15 cellular contexts compared by ENCODE assay signal in genomic region chr19:1076046-1076386, GRCh38. TPM values are rescaled to one million over a fixed set of nuclear protein-coding genes. Genes with fewer than 3 reads are reported as not detected.
DNase-seq lines count a peak whose midpoint lies in the region; ATAC-seq, FAIRE-seq and TF ChIP-seq lines count a peak whose summit lies in the region.
"Had no signal": no experiment of that assay in that cellular context is flagged by ENCODE, and none has a peak within 500 bp of the region (broad histone marks: within the 10 kb centered on the region; RNA-seq: fewer than 3 reads in every experiment).

No MANE protein-coding gene starts in this region.

- TF ChIP-seq EP300 in suprapubic skin (IDR thresholded peaks at IDR 0.05) = no peak

- H3K9me2 ChIP-seq in Loucy (replicated peaks; ENCODE audit: low read depth, low read length) = no peaks in the 10 kb centered on the region

- peak overlapping the region; percentile 56 to 67 for H3K27ac ChIP-seq in small intestine (ENCODE audit: low read depth in 1 of 2, low read length in 1 of 2)
- no peak overlapping the region for H3K27ac ChIP-seq in suprapubic skin
- H3K27ac ChIP-seq: SJSA1 had no signal

- H3K36me3 ChIP-seq in Loucy (ENCODE audit: insufficient read depth, low read length) (peaks cover 15% of the 10 kb centered on the region; the same call in 1 of the 2 replicates), small intestine (ENCODE audit: control insufficient read depth in 2 of 2, insufficient read depth in 2 of 2, low read length in 2 of 2) (no peaks in the 10 kb centered on the region), suprapubic skin (peaks cover 12% of the 10 kb centered on the region)
- H3K36me3 ChIP-seq: SJSA1 had no signal

- peak overlapping the region; percentile 52 for H3K4me3 Mint-ChIP-seq in activated CD4-positive, alpha-beta T cell treated with anti-CD3 and anti-CD28 coated beads for 36 hours
- peak overlapping the region; percentile 45 for H3K4me3 Mint-ChIP-seq in activated naive CD8-positive, alpha-beta T cell treated with anti-CD3 and anti-CD28 coated beads, Interleukin-2, amount 50 U/mL, for 24 hours

- H3K9me3 Mint-ChIP-seq in activated CD4-positive, alpha-beta T cell treated with anti-CD3 and anti-CD28 coated beads for 36 hours (ENCODE audit: low read depth) = no peaks in the 10 kb centered on the region
- H3K9me3 Mint-ChIP-seq in activated naive CD8-positive, alpha-beta T cell treated with anti-CD3 and anti-CD28 coated beads, Interleukin-2, amount 50 U/mL, for 24 hours = no peaks in the 10 kb centered on the region

- no peak for FAIRE-seq in small intestine (lab: Jason Lieb, UNC)
- FAIRE-seq: A204.1 had no signal

- POLR2A ChIA-PET in activated CD4-positive, alpha-beta T cell treated with anti-CD3 and anti-CD28 coated beads for 36 hours (lab: Charles Lee) = interaction anchor here (0.5 to 1.2 kb wide), 4 partner anchors 9 to 193 kb away, joined by 3 to 5 read pairs (median 4); partner anchors contain the start of genes ARHGAP45 and CIRBP

- H3K27ac Mint-ChIP-seq in activated CD4-positive, alpha-beta T cell treated with anti-CD3 and anti-CD28 coated beads for 36 hours = peak overlapping the region; percentile 84
- peak overlapping the region; percentile 71 for H3K27ac Mint-ChIP-seq in activated naive CD8-positive, alpha-beta T cell treated with anti-CD3 and anti-CD28 coated beads, Interleukin-2, amount 50 U/mL, for 24 hours

- no peak for TF ChIP-seq CTCF in Loucy (conservative IDR thresholded peaks at IDR 0.05; ENCODE audit: low read length)
- TF ChIP-seq CTCF in suprapubic skin (IDR thresholded peaks at IDR 0.05) = no peak

- no peak for DNase-seq in activated CD4-positive, alpha-beta T cell treated with anti-CD3 and anti-CD28 coated beads for 36 hours
- DNase-seq in activated CD4-positive, alpha-beta T cell treated with anti-CD3 and anti-CD28 coated beads for 1 hour = no peak
- no peak for DNase-seq in activated naive CD8-positive, alpha-beta T cell treated with anti-CD3 and anti-CD28 coated beads, Interleukin-2, amount 50 U/mL, for 24 hours
- no peak for DNase-seq in small intestine
- DNase-seq in suprapubic skin (ENCODE audit: low spot score in 2 of 2) = no peak
- DNase-seq: foreskin melanocyte, NCI-H1436 treated with DMSO at 0.1 percent for 48 hours, retina had no signal

- peak overlapping the region; percentile 79 for H3K4me2 ChIP-seq in Loucy (ENCODE audit: low read depth, low read length, poor library complexity, severe bottlenecking)

- ATAC-seq in activated CD4-positive, alpha-beta T cell treated with anti-CD3 and anti-CD28 coated beads for 36 hours = no peak
- ATAC-seq in activated naive CD8-positive, alpha-beta T cell treated with anti-CD3 and anti-CD28 coated beads, Interleukin-2, amount 50 U/mL, for 24 hours = no peak
- ATAC-seq in HG03097 (IDR thresholded peaks at IDR 0.05; ENCODE audit: low FRiP score, unreplicated experiment) (no peak), GM18858 (IDR thresholded peaks at IDR 0.05; ENCODE audit: unreplicated experiment) (no peak)
- ATAC-seq: activated CD4-positive, CD25-positive, alpha-beta regulatory T cell treated with anti-CD3 and anti-CD28 coated beads, Interleukin-2, amount 50 U/mL, for 24 hours; HCT116 had no signal

- TF ChIP-seq POLR2A in suprapubic skin (IDR thresholded peaks at IDR 0.05) = no peak

- CTCF ChIA-PET in activated CD4-positive, alpha-beta T cell treated with anti-CD3 and anti-CD28 coated beads for 36 hours (lab: Charles Lee) = interaction anchor here (0.7 to 4.1 kb wide), 7 partner anchors 10 to 1014 kb away, joined by 3 to 26 read pairs (median 3); partner anchors contain the start of genes ARHGAP45 and RNU6-2

- H3K4me1 ChIP-seq in Loucy (ENCODE audit: insufficient read depth, low read length, poor library complexity, severe bottlenecking) = peaks cover 37% of the 10 kb centered on the region
- peaks cover 0 to 4% of the 10 kb centered on the region in 2 donors for H3K4me1 ChIP-seq in small intestine (ENCODE audit: control insufficient read depth in 2 of 2, insufficient read depth in 1 of 2, low read depth in 1 of 2, low read length in 1 of 2)
- H3K4me1 ChIP-seq in suprapubic skin = peaks cover 36% of the 10 kb centered on the region

- peaks cover 17% of the 10 kb centered on the region for H3K79me2 ChIP-seq in Loucy (ENCODE audit: insufficient read depth, low read length)

- peak overlapping the region; percentile 61 for H3K9ac ChIP-seq in Loucy (ENCODE audit: low read depth, low read length, poor library complexity, severe bottlenecking)

- H3K27me3 Mint-ChIP-seq in activated CD4-positive, alpha-beta T cell treated with anti-CD3 and anti-CD28 coated beads for 36 hours = no peaks in the 10 kb centered on the region
- no peaks in the 10 kb centered on the region for H3K27me3 Mint-ChIP-seq in activated naive CD8-positive, alpha-beta T cell treated with anti-CD3 and anti-CD28 coated beads, Interleukin-2, amount 50 U/mL, for 24 hours

- H3K9me3 ChIP-seq in Loucy (ENCODE audit: insufficient read depth, low read depth, low read length) = no peaks in the 10 kb centered on the region
- no peaks in the 10 kb centered on the region for H3K9me3 ChIP-seq in small intestine (ENCODE audit: control insufficient read depth, low read depth)
- no peaks in the 10 kb centered on the region for H3K9me3 ChIP-seq in suprapubic skin

- 64 to 69% (median 68%) methylated on average over 4 of the region's 4 CpGs for WGBS in small intestine, 3 donors
- 68% methylated on average over 4 of the region's 4 CpGs for WGBS in suprapubic skin

- no peak overlapping the region for H2AFZ ChIP-seq in Loucy (ENCODE audit: low read length)

- H3K36me3 Mint-ChIP-seq in activated CD4-positive, alpha-beta T cell treated with anti-CD3 and anti-CD28 coated beads for 36 hours (ENCODE audit: low read depth) = peaks cover 69% of the 10 kb centered on the region
- H3K36me3 Mint-ChIP-seq in activated naive CD8-positive, alpha-beta T cell treated with anti-CD3 and anti-CD28 coated beads, Interleukin-2, amount 50 U/mL, for 24 hours (ENCODE audit: low read depth) = peaks cover 38% of the 10 kb centered on the region

- H3K27me3 ChIP-seq in Loucy (ENCODE audit: insufficient read depth, low read length, poor library complexity, severe bottlenecking) (no peaks in the 10 kb centered on the region), small intestine (ENCODE audit: control insufficient read depth in 2 of 2, insufficient read depth in 2 of 2, low read length in 2 of 2) (peaks cover 0 to 5% of the 10 kb centered on the region in 2 donors), suprapubic skin (peaks cover 3% of the 10 kb centered on the region)

- intact Hi-C loops in activated CD4-positive, alpha-beta T cell treated with anti-CD3 and anti-CD28 coated beads for 36 hours (cut with DNase I, micrococcal nuclease) = loop anchor here (2.0 kb wide), 3 partner anchors 19 to 173 kb away; partner anchors contain the start of genes MIDN (in 1 of the 2), POLR2E (in 1 of the 2), RNU6-2 (in 1 of the 2) and TMEM259 (in 1 of the 2)

- peaks cover 5% of the 10 kb centered on the region for H4K20me1 ChIP-seq in Loucy (ENCODE audit: insufficient read depth, low read length, poor library complexity, severe bottlenecking)

- H3K4me3 ChIP-seq in Loucy (ENCODE audit: low read length, poor library complexity, severe bottlenecking) (no peak overlapping the region), small intestine (ENCODE audit: low read depth in 1 of 2, low read length in 2 of 2) (no peak overlapping the region), suprapubic skin (no peak overlapping the region)
- H3K4me3 ChIP-seq: SJSA1 had no signal

- H3K4me1 Mint-ChIP-seq in activated CD4-positive, alpha-beta T cell treated with anti-CD3 and anti-CD28 coated beads for 36 hours = peaks cover 71% of the 10 kb centered on the region
- peaks cover 75% of the 10 kb centered on the region for H3K4me1 Mint-ChIP-seq in activated naive CD8-positive, alpha-beta T cell treated with anti-CD3 and anti-CD28 coated beads, Interleukin-2, amount 50 U/mL, for 24 hours

- peaks cover 4% of the 10 kb centered on the region; the same call in 1 of the 2 replicates for H3F3A ChIP-seq in Loucy (ENCODE audit: low read depth)

RNA-seq across cellular contexts. Expression of gene ARHGAP45, which starts 9.0 kb away (rescaled TPM):
- total RNA-seq in activated CD4-positive, alpha-beta T cell treated with anti-CD3 and anti-CD28 coated beads for 36 hours = 100 to 1,000 TPM; 107 to 137 TPM
- 10 to 100 TPM; 34.3 to 81.1 (median 62.6) TPM for polyA plus RNA-seq in small intestine
- total RNA-seq in suprapubic skin = 10 to 100 TPM; 11.5 to 13.4 (median 12.6) TPM

RNA-seq across cellular contexts. Expression of gene POLR2E, which starts 19.2 kb away (rescaled TPM):
- total RNA-seq in activated CD4-positive, alpha-beta T cell treated with anti-CD3 and anti-CD28 coated beads for 36 hours = 100 to 1,000 TPM; 171 to 229 TPM
- 100 to 1,000 TPM; 141 to 189 (median 143) TPM for polyA plus RNA-seq in small intestine
- total RNA-seq in suprapubic skin = 100 to 1,000 TPM in 3 of 4 donors, 10 to 100 TPM in 1; 84.1 to 142 (median 111) TPM

RNA-seq across cellular contexts. Expression of gene GPX4, which starts 27.8 kb away (rescaled TPM):
- 100 to 1,000 TPM; 192 to 218 TPM for total RNA-seq in activated CD4-positive, alpha-beta T cell treated with anti-CD3 and anti-CD28 coated beads for 36 hours
- polyA plus RNA-seq in small intestine = 1,000 to 10,000 TPM in 2 of 3 donors, 100 to 1,000 TPM in 1; 335 to 1,298 (median 1,178) TPM
- 100 to 1,000 TPM; 267 to 359 (median 344) TPM for total RNA-seq in suprapubic skin

RNA-seq across cellular contexts. Expression of gene ABCA7, which starts 36.1 kb away (rescaled TPM):
- total RNA-seq in activated CD4-positive, alpha-beta T cell treated with anti-CD3 and anti-CD28 coated beads for 36 hours = 10 to 100 TPM; 14.4 to 16.9 TPM
- polyA plus RNA-seq in small intestine = 10 to 100 TPM in 2 of 3 donors, 1 to 10 TPM in 1; 6.2 to 60.3 (median 34.2) TPM
- 10 to 100 TPM; 29.8 to 97.6 (median 47.5) TPM for total RNA-seq in suprapubic skin

RNA-seq across cellular contexts. Expression of gene CNN2, which starts 49.6 kb away (rescaled TPM):
- total RNA-seq in activated CD4-positive, alpha-beta T cell treated with anti-CD3 and anti-CD28 coated beads for 36 hours = 100 to 1,000 TPM; 108 to 130 TPM
- 10 to 100 TPM; 14.5 to 34.4 (median 26.2) TPM for polyA plus RNA-seq in small intestine
- total RNA-seq in suprapubic skin = 10 to 100 TPM; 44.0 to 75.1 (median 68.4) TPM

Comparison
In these comparisons a context has a peak if more than half of its experiments do, and no peak if none do; other contexts are left out.
1. RNA of gene ARHGAP45, which starts 9.0 kb away (total RNA-seq): 107 to 137 TPM in activated CD4-positive, alpha-beta T cell treated with anti-CD3 and anti-CD28 coated beads for 36 hours; 11.5 to 13.4 TPM in suprapubic skin; every median in the first group is over 4 times any median in the second.